8 cellular contexts compared by ENCODE assay signal in the genomic region with DNA sequence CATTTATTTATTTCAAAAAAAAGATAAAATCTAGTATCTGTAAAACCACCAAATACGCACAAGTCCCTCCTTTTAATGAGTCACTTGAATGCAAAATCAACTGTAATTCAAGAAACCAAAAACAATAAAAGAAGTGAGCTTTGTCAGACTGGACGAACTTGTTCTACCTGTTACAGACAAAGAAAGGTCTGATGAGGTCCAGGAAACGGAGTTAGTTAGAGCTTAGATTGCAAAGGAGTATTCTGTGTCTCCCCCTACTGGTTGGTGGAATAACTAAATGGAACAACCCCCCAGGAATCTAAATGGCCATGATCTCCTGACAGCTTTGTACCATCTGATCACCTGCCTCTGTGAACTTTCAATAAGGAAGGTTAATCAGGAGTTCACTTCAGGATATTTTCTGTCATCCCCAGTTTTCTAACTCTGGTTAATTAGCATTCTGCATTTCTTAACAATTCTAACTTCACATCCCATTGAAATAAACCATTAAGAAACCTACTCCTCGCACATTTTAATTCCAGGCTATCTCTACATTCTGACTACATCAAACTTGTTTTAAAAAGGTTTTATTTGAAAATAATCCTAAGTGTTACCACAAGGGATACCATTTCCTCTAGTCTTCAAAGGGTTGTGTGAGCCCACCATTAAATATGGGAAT.
A peak's percentile ranks its signal among the peaks of the same experiment; 100 is the strongest.
DNase-seq lines count a peak whose midpoint lies in the region; ATAC-seq and TF ChIP-seq lines count a peak whose summit lies in the region.

No MANE protein-coding gene starts in this region.

- CTCF ChIA-PET in CD4-positive, alpha-beta memory T cell (lab: Charles Lee; ENCODE audit: partially characterized antibody), result interaction anchor here (0.6 to 6.2 kb wide), 42 partner anchors 9 to 369 kb away, joined by 3 to 184 read pairs (median 4); no protein-coding TSS in a partner anchor

- intact Hi-C loops in CD4-positive, alpha-beta memory T cell (cut with micrococcal nuclease), result loop anchor here (1.0 to 10.0 kb wide), 10 partner anchors 17 to 1499 kb away; no protein-coding TSS in a partner anchor
- intact Hi-C loops in psoas muscle (cut with DNase I), result no loop called here

- no peaks in the 10 kb centered on the region for H3K9me3 Mint-ChIP-seq in CD4-positive, alpha-beta memory T cell

- 47 to 49% (median 48%) methylated on average over 4 of the region's 4 CpGs for WGBS in psoas muscle, 3 donors

- no peak for TF ChIP-seq POLR2A in GM18505 (IDR thresholded peaks at IDR 0.05; ENCODE audit: borderline replicate concordance, extremely low read depth, insufficient read depth, insufficient read length)

- H3K27me3 ChIP-seq in CD4-positive, alpha-beta memory T cell (ENCODE audit: insufficient read depth, low read length), result no peaks in the 10 kb centered on the region
- H3K27me3 ChIP-seq in psoas muscle (ENCODE audit: insufficient read depth in 3 of 3, low read length in 2 of 3), result no peaks in the 10 kb centered on the region

- H3K36me3 ChIP-seq in CD4-positive, alpha-beta memory T cell (ENCODE audit: insufficient read depth, low read length), result no peaks in the 10 kb centered on the region
- no peaks in the 10 kb centered on the region for H3K36me3 ChIP-seq in psoas muscle (ENCODE audit: insufficient read depth in 1 of 2, low read depth in 1 of 2)

- H3K9me3 ChIP-seq in CD4-positive, alpha-beta memory T cell (ENCODE audit: control insufficient read depth in 1 of 2, low read length in 2 of 2), result no peaks in the 10 kb centered on the region
- H3K9me3 ChIP-seq in T-helper 17 cell (ENCODE audit: control insufficient read depth, low read length, poor library complexity, severe bottlenecking) (no peaks in the 10 kb centered on the region), psoas muscle (no peaks in the 10 kb centered on the region)

- peak; percentile 51 to 82 (median 77) for DNase-seq in CD4-positive, alpha-beta memory T cell
- DNase-seq in NCI-H146 (lab: John Stamatoyannopoulos, UW) (peak; percentile 77), T-helper 17 cell (peak in 1 of 3 donors; percentile 13), fibroblast of pulmonary artery (ENCODE audit: low read depth) (peak; percentile 57), psoas muscle (no peak)

- H3K27me3 Mint-ChIP-seq in CD4-positive, alpha-beta memory T cell, result no peaks in the 10 kb centered on the region
- no peaks in the 10 kb centered on the region for H3K27me3 Mint-ChIP-seq in T-helper 17 cell

- H3K4me1 ChIP-seq in CD4-positive, alpha-beta memory T cell (ENCODE audit: insufficient read depth, low read length), result peaks cover 18% of the 10 kb centered on the region
- no peaks in the 10 kb centered on the region for H3K4me1 ChIP-seq in psoas muscle

- peak; percentile 58 for TF ChIP-seq CTCF in fibroblast of pulmonary artery (IDR thresholded peaks at IDR 0.05; ENCODE audit: low read length, missing control alignments)
- TF ChIP-seq CTCF in psoas muscle (IDR thresholded peaks at IDR 0.05), result peak; percentile 33

- peak overlapping the region in 1 of 8 donors; percentile 13 for H3K4me3 Mint-ChIP-seq in CD4-positive, alpha-beta memory T cell
- no peak overlapping the region for H3K4me3 Mint-ChIP-seq in T-helper 17 cell

- H3K27ac Mint-ChIP-seq in CD4-positive, alpha-beta memory T cell, result peak overlapping the region in 6 of 7 donors; percentile 7 to 77 (median 34)
- peak overlapping the region; percentile 77 for H3K27ac Mint-ChIP-seq in T-helper 17 cell

- ATAC-seq in GM18505 (IDR thresholded peaks at IDR 0.05; ENCODE audit: unreplicated experiment) (peak; percentile 87), HG02884 (IDR thresholded peaks at IDR 0.05; ENCODE audit: unreplicated experiment) (peak; percentile 86), T-helper 17 cell (peak; percentile 97), psoas muscle (no peak), GM19328 (IDR thresholded peaks at IDR 0.05; ENCODE audit: unreplicated experiment) (no peak)

- H3K4me3 ChIP-seq in CD4-positive, alpha-beta memory T cell (ENCODE audit: low read length in 2 of 2), result no peak overlapping the region
- H3K4me3 ChIP-seq in fibroblast of pulmonary artery (replicated peaks; ENCODE audit: low read depth, low read length) (no peak overlapping the region), psoas muscle (no peak overlapping the region)

- no peak overlapping the region for H3K27ac ChIP-seq in CD4-positive, alpha-beta memory T cell (ENCODE audit: low read depth, low read length)
- no peak overlapping the region for H3K27ac ChIP-seq in psoas muscle

- no peaks in the 10 kb centered on the region for H3K36me3 Mint-ChIP-seq in CD4-positive, alpha-beta memory T cell
- peaks cover 3% of the 10 kb centered on the region for H3K36me3 Mint-ChIP-seq in T-helper 17 cell (ENCODE audit: low read depth)

- POLR2A ChIA-PET in CD4-positive, alpha-beta memory T cell (lab: Charles Lee; ENCODE audit: partially characterized antibody), result interaction anchor here (0.8 to 2.4 kb wide), 14 partner anchors 17 to 369 kb away, joined by 3 to 24 read pairs (median 4); no protein-coding TSS in a partner anchor

- H3K4me1 Mint-ChIP-seq in CD4-positive, alpha-beta memory T cell, result peaks cover 21 to 24% (median 23%) of the 10 kb centered on the region in 4 donors
- H3K4me1 Mint-ChIP-seq in T-helper 17 cell, result peaks cover 15% of the 10 kb centered on the region

Comparison
In these comparisons a context has a peak if more than half of its experiments do, and no peak if none do; other contexts are left out.
1. DNase-seq: peak in CD4-positive, alpha-beta memory T cell (5 of 5), NCI-H146 (single experiment) and fibroblast of pulmonary artery (single experiment); none in psoas muscle (0 of 2).
2. ATAC-seq: peak in GM18505 (single experiment), HG02884 (single experiment) and T-helper 17 cell (single experiment); none in psoas muscle (0 of 4) and GM19328 (single experiment).